1 cellular context compared by ENCODE assay signal in the genomic region with DNA sequence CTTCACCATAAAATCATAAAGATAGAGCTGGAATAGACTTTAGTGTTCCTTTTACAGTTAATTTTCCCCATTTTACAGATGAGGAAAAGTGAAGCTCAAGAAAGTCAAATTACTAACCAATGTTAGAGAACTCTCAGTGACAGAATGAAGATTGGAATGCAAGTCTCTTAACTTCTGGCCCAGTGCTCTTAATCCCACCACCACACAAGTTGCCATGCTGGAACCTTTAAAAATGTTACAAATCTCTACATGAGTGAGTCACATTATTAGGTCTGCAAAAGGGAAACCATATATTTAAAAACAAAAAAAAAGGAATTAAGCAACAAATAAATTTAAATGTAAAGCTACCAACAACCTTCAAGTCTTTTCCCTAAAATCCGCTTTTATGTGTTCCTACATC.
TF ChIP-seq lines count a peak whose summit lies in the region.

No MANE protein-coding gene starts in this region.

TF ChIP-seq in neural cell, 6 proteins besides CTCF, POLR2A, EP300 and RAD21 (continued from another document):
- no peak for TF ChIP-seq MXI1 (conservative IDR thresholded peaks at IDR 0.05; ENCODE audit: poor library complexity, severe bottlenecking)
